Comparison of ENCODE assay signal across 22 cellular contexts in genomic region chr10:66572700-66573099, GRCh38.
"Had no signal": no experiment of that assay in that cellular context is flagged by ENCODE, and none has a peak within 500 bp of the region (broad histone marks: within the 10 kb centered on the region; RNA-seq: fewer than 3 reads in every experiment).

No MANE protein-coding gene starts in this region.

- H3K36me3 Mint-ChIP-seq: immature natural killer cell; natural killer cell treated with Interleukin-12 subunit alpha and Interleukin-12 subunit beta and Interleukin-15 and Interleukin-18, amount 100 ng/mL, for 72 hours; neural progenitor cell had no signal

- H3K27ac ChIP-seq: epithelial cell of prostate, esophagus muscularis mucosa, gastroesophageal sphincter, left ventricle myocardium inferior, neural progenitor cell, ovary, right atrium auricular region, suprapubic skin, thyroid gland, upper lobe of left lung, vagina had no signal

- H3K9me3 ChIP-seq: esophagus muscularis mucosa, gastroesophageal sphincter, ovary, right atrium auricular region, suprapubic skin, thyroid gland, upper lobe of left lung, vagina had no signal

- H3K4me2 ChIP-seq: neural progenitor cell, smooth muscle cell had no signal

- H3K4me3 ChIP-seq: esophagus muscularis mucosa, gastroesophageal sphincter, left ventricle myocardium inferior, lung, neural progenitor cell, ovary, right atrium auricular region, smooth muscle cell, suprapubic skin, thyroid gland, upper lobe of left lung, vagina had no signal

- H3K27me3 ChIP-seq: esophagus muscularis mucosa, gastroesophageal sphincter, neural progenitor cell, ovary, right atrium auricular region, suprapubic skin, thyroid gland, upper lobe of left lung, vagina had no signal

- H3K9ac ChIP-seq: neural progenitor cell had no signal

- H3K9me3 Mint-ChIP-seq: neural progenitor cell had no signal

- H3K4me1 Mint-ChIP-seq: immature natural killer cell, neural progenitor cell had no signal

- H3K4me3 Mint-ChIP-seq: effector memory CD8-positive, alpha-beta T cell; immature natural killer cell; natural killer cell treated with Interleukin-12 subunit alpha and Interleukin-12 subunit beta and Interleukin-15 and Interleukin-18, amount 100 ng/mL, for 72 hours; neural progenitor cell had no signal

- H2AFZ ChIP-seq: neural progenitor cell had no signal

- H3K36me3 ChIP-seq: esophagus muscularis mucosa, gastroesophageal sphincter, left ventricle myocardium inferior, neural progenitor cell, ovary, right atrium auricular region, suprapubic skin, thyroid gland, upper lobe of left lung, vagina had no signal

- H3K4me1 ChIP-seq: esophagus muscularis mucosa, gastroesophageal sphincter, neural progenitor cell, right atrium auricular region, suprapubic skin, thyroid gland, upper lobe of left lung, vagina had no signal

- DNase-seq: effector memory CD8-positive, alpha-beta T cell; glutamatergic neuron; immature natural killer cell; left ventricle myocardium inferior; mesenchymal stem cell; midbrain; nucleus accumbens; ovary; stimulated activated CD4-positive, alpha-beta T cell treated with anti-CD3 and anti-CD28 coated beads, Interleukin-2, amount 100 ng/mL, for 48 hours; stimulated activated naive CD4-positive, alpha-beta T cell treated with Interleukin-2 at 50 U/mL for 16 hours; thyroid gland; upper lobe of left lung had no signal

- H3K27ac Mint-ChIP-seq: effector memory CD8-positive, alpha-beta T cell; immature natural killer cell; natural killer cell treated with Interleukin-12 subunit alpha and Interleukin-12 subunit beta and Interleukin-15 and Interleukin-18, amount 100 ng/mL, for 72 hours; neural progenitor cell had no signal

- ATAC-seq: effector memory CD8-positive, alpha-beta T cell; gastroesophageal sphincter; natural killer cell treated with Interleukin-12 subunit alpha and Interleukin-12 subunit beta and Interleukin-15 and Interleukin-18, amount 100 ng/mL, for 72 hours had no signal

- H3K27me3 Mint-ChIP-seq: effector memory CD8-positive, alpha-beta T cell; natural killer cell treated with Interleukin-12 subunit alpha and Interleukin-12 subunit beta and Interleukin-15 and Interleukin-18, amount 100 ng/mL, for 72 hours had no signal
